In the genomic region with DNA sequence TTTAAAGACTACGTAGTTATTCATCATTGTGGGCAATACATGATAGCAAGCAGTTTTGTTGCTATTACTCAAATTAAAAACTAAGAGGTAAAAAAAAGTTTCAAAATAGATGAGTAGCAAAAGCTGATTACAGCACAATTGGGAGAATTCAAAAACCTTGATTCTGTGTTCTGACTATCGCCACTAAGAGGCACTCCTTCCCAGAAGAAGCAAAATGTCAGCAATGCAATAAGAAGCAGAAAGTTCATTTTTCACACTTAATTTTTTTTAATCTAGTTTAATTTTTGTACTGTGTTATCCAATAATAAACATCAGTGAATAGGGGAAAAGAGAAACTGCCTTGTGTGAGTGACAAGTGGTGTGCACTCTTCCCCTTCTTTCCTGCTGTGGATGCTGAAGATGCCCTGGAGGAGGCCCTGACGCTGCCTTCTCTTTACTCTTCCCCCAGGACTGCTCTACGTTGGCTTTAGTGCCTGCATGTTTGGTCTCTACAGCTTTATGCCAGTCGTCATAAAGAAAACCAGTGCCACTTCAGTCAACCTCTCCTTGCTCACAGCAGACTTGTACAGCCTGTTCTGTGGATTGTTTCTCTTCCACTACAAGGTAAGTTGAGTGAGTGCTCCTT, we compare ENCODE assay signal across 9 cellular contexts.
DNase-seq lines count a peak whose midpoint lies in the region; ATAC-seq and TF ChIP-seq lines count a peak whose summit lies in the region.
"Had no signal": no experiment of that assay in that cellular context is flagged by ENCODE, and none has a peak within 500 bp of the region (broad histone marks: within the 10 kb centered on the region; RNA-seq: fewer than 3 reads in every experiment).

No MANE protein-coding gene starts in this region.

- H3K27ac Mint-ChIP-seq in chondrocyte (ENCODE audit: unreplicated experiment) (no peak overlapping the region), T-helper 17 cell (no peak overlapping the region)

- H3K4me3 Mint-ChIP-seq in chondrocyte (ENCODE audit: unreplicated experiment) (no peak overlapping the region), T-helper 17 cell (no peak overlapping the region)

- no peak overlapping the region for H2BK12ac ChIP-seq in neuronal stem cell (ENCODE audit: low read length)

- no peak overlapping the region for H2BK5ac ChIP-seq in neuronal stem cell (ENCODE audit: low read length)

- H3K27ac ChIP-seq in neuronal stem cell (replicated peaks; ENCODE audit: low read length) = no peak overlapping the region
- no peak overlapping the region for H3K27ac ChIP-seq in suprapubic skin

- peaks cover 15% of the 10 kb centered on the region for H3K27me3 Mint-ChIP-seq in chondrocyte (ENCODE audit: low read depth)
- H3K27me3 Mint-ChIP-seq in T-helper 17 cell = peaks cover 28% of the 10 kb centered on the region

- DNase-seq in Ammon's horn (ENCODE audit: low spot score) (peak; percentile 36), NB4 (ENCODE audit: low read depth) (no peak), chondrocyte (ENCODE audit: low spot score) (no peak), medulla oblongata (ENCODE audit: extremely low spot score) (peak; percentile 53), glomerular visceral epithelial cell (ENCODE audit: extremely low spot score) (no peak), neuronal stem cell (ENCODE audit: low spot score) (no peak), T-helper 17 cell (no peak), suprapubic skin (ENCODE audit: low spot score in 2 of 2) (no peak)
- DNase-seq: stimulated activated CD4-positive, alpha-beta T cell treated with anti-CD3 and anti-CD28 coated beads, Interleukin-2, amount 100 ng/mL, for 24 hours had no signal

- H2AFZ ChIP-seq in neuronal stem cell (ENCODE audit: low read length) = no peak overlapping the region

- H3K18ac ChIP-seq in neuronal stem cell (ENCODE audit: low read length) = no peak overlapping the region

- H3K9ac ChIP-seq in neuronal stem cell (ENCODE audit: low read depth, low read length, poor library complexity) = no peak overlapping the region

- H3K27me3 ChIP-seq in neuronal stem cell (ENCODE audit: control insufficient read depth in 3 of 3, insufficient read depth in 3 of 3, low read depth in 1 of 3, low read length in 3 of 3) = no peaks in the 10 kb centered on the region
- no peaks in the 10 kb centered on the region for H3K27me3 ChIP-seq in suprapubic skin

- no peaks in the 10 kb centered on the region for H3K9me3 Mint-ChIP-seq in chondrocyte (ENCODE audit: low read depth)

- no peak overlapping the region for H3K4ac ChIP-seq in neuronal stem cell (ENCODE audit: low read length)

- WGBS in neuronal stem cell (ENCODE audit: extremely low coverage in 2 of 2, insufficient read length in 2 of 2, insufficient replicate concordance in 1 of 2), 2 donors = no CpG with 5 or more reads among the region's 5 CpGs
- 76% methylated on average over 5 of the region's 5 CpGs for WGBS in suprapubic skin

- H2BK120ac ChIP-seq in neuronal stem cell (ENCODE audit: low read depth, low read length) = no peak overlapping the region

- peak; percentile 9 for TF ChIP-seq CTCF in NB4 (IDR thresholded peaks at IDR 0.05; ENCODE audit: low read depth, low read length)
- peak; percentile 89 for TF ChIP-seq CTCF in chondrocyte (IDR thresholded peaks at IDR 0.05)
- no peak for TF ChIP-seq CTCF in suprapubic skin (IDR thresholded peaks at IDR 0.05)

- H3K4me1 ChIP-seq in neuronal stem cell (ENCODE audit: control insufficient read depth in 2 of 2, insufficient read depth in 1 of 2, low read depth in 1 of 2, low read length in 2 of 2) = peaks cover 3 to 4% of the 10 kb centered on the region in 2 donors
- H3K4me1 ChIP-seq in suprapubic skin = no peaks in the 10 kb centered on the region

- H3K4me3 ChIP-seq in NB4 (ENCODE audit: low read depth, low read length) (no peak overlapping the region), neuronal stem cell (ENCODE audit: low read length in 2 of 2) (no peak overlapping the region), suprapubic skin (no peak overlapping the region)

- H3K14ac ChIP-seq in neuronal stem cell (ENCODE audit: low read length) = no peak overlapping the region

- H4K91ac ChIP-seq in neuronal stem cell (ENCODE audit: low read depth, low read length, poor library complexity) = no peak overlapping the region

- H3K4me1 Mint-ChIP-seq in chondrocyte (ENCODE audit: low read depth) (peaks cover 3% of the 10 kb centered on the region), T-helper 17 cell (peaks cover 8% of the 10 kb centered on the region)

- H3K36me3 Mint-ChIP-seq in chondrocyte (ENCODE audit: low read depth) (no peaks in the 10 kb centered on the region), T-helper 17 cell (ENCODE audit: low read depth) (no peaks in the 10 kb centered on the region)

- no peak overlapping the region for H2BK15ac ChIP-seq in neuronal stem cell (ENCODE audit: low read length)

- H3K4me2 ChIP-seq in neuronal stem cell (ENCODE audit: insufficient read depth, low read length, poor library complexity, severe bottlenecking) = no peak overlapping the region

- H3K36me3 ChIP-seq in neuronal stem cell (replicated peaks in 1 of 2; ENCODE audit: control insufficient read depth in 2 of 2, insufficient read depth in 2 of 2, low read length in 2 of 2) (peaks cover 0 to 38% of the 10 kb centered on the region in 2 donors), suprapubic skin (no peaks in the 10 kb centered on the region)

- TF ChIP-seq POLR2A in NB4 (IDR thresholded peaks at IDR 0.05; ENCODE audit: extremely low read depth, insufficient read length) = no peak
- TF ChIP-seq POLR2A in suprapubic skin (IDR thresholded peaks at IDR 0.05) = no peak

- no peaks in the 10 kb centered on the region for H3K79me1 ChIP-seq in neuronal stem cell (ENCODE audit: low read depth, low read length)

- H2AK5ac ChIP-seq in neuronal stem cell (ENCODE audit: low read depth, low read length) = no peak overlapping the region

- no peak for TF ChIP-seq EP300 in suprapubic skin (IDR thresholded peaks at IDR 0.05)

- H3K9me3 ChIP-seq in neuronal stem cell (replicated peaks in 1 of 2; ENCODE audit: control insufficient read depth in 2 of 2, insufficient read depth in 1 of 2, low read depth in 1 of 2, low read length in 2 of 2) (no peaks in the 10 kb centered on the region), T-helper 17 cell (ENCODE audit: control insufficient read depth, low read length, poor library complexity, severe bottlenecking) (no peaks in the 10 kb centered on the region), suprapubic skin (no peaks in the 10 kb centered on the region)

- ATAC-seq in T-helper 17 cell = no peak

- no peak overlapping the region for H3K23ac ChIP-seq in neuronal stem cell (ENCODE audit: low read depth, low read length, poor library complexity)

- H4K8ac ChIP-seq in neuronal stem cell (ENCODE audit: low read depth, low read length) = no peak overlapping the region

Comparison
In these comparisons a context has a peak if more than half of its experiments do, and no peak if none do; other contexts are left out.
1. DNase-seq: peak in Ammon's horn (single experiment) and medulla oblongata (single experiment); none in NB4 (single experiment), chondrocyte (single experiment), glomerular visceral epithelial cell (single experiment), neuronal stem cell (single experiment), T-helper 17 cell (0 of 3) and suprapubic skin (0 of 2).
2. CTCF ChIP-seq: peak in NB4 (single experiment) and chondrocyte (single experiment); none in suprapubic skin (0 of 2).